ENCODE assay signal across 16 cellular contexts in the genomic region with DNA sequence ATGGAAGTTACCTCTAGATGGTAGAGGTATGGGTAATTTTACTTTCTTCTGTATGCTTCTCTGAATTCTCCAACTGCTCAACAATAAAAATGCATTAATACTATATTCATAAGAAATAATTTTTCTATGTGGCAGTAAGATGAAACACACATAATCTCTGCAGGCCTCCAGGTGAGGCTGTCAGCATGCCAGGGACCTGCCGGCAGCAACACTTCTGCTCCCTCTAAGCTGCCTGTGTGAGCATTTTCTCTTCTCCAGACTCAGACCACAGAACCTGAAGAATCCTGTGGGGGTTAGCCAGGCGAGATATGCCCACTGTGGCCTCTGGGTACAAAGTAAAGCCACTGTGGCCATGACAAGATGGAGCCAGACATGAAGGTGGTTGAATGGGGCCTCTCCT.
DNase-seq lines count a peak whose midpoint lies in the region; ATAC-seq and TF ChIP-seq lines count a peak whose summit lies in the region.
"Had no signal": no experiment of that assay in that cellular context is flagged by ENCODE, and none has a peak within 500 bp of the region (broad histone marks: within the 10 kb centered on the region; RNA-seq: fewer than 3 reads in every experiment).

No MANE protein-coding gene starts in this region.

- H3K4me1 ChIP-seq in BLaER1: peaks cover 100% of the 10 kb centered on the region
- H3K4me1 ChIP-seq in trophoblast cell (ENCODE audit: control insufficient read depth in 1 of 2, insufficient read depth in 2 of 2, low read length in 2 of 2): no peaks in the 10 kb centered on the region
- H3K4me1 ChIP-seq: Caco-2 had no signal

- H4K91ac ChIP-seq in trophoblast cell (ENCODE audit: low read depth, low read length): no peak overlapping the region

- H3K9me3 Mint-ChIP-seq in activated B cell treated with CpG ODN at 0.5 μM for 24 hours (peaks cover 5% of the 10 kb centered on the region), progenitor cell of endocrine pancreas (ENCODE audit: low read depth) (no peaks in the 10 kb centered on the region)
- H3K9me3 Mint-ChIP-seq: CD4-positive, alpha-beta T cell had no signal

- POLR2A ChIA-PET in activated B cell treated with CpG ODN at 0.5 μM for 24 hours (lab: Charles Lee): interaction anchor here (1.0 kb wide), 1 partner anchor 8 kb away, joined by 3 read pairs; no protein-coding TSS in a partner anchor

- ATAC-seq in activated B cell treated with CpG ODN at 0.5 μM for 24 hours (ENCODE audit: low read depth) (no peak), HG02678 (IDR thresholded peaks at IDR 0.05; ENCODE audit: unreplicated experiment) (no peak)
- ATAC-seq: HCT116 had no signal

- H3K27me3 Mint-ChIP-seq in activated B cell treated with CpG ODN at 0.5 μM for 24 hours (no peaks in the 10 kb centered on the region), progenitor cell of endocrine pancreas (peaks cover 21% of the 10 kb centered on the region)
- H3K27me3 Mint-ChIP-seq: CD4-positive, alpha-beta T cell had no signal

- H3K4me1 Mint-ChIP-seq in activated B cell treated with CpG ODN at 0.5 μM for 24 hours: peaks cover 49% of the 10 kb centered on the region
- no peaks in the 10 kb centered on the region for H3K4me1 Mint-ChIP-seq in progenitor cell of endocrine pancreas (ENCODE audit: low read depth)

- H3K36me3 Mint-ChIP-seq in activated B cell treated with CpG ODN at 0.5 μM for 24 hours (ENCODE audit: low read depth) (peaks cover 73% of the 10 kb centered on the region), progenitor cell of endocrine pancreas (ENCODE audit: insufficient read depth) (no peaks in the 10 kb centered on the region)

- no peak overlapping the region for H2AFZ ChIP-seq in trophoblast cell (ENCODE audit: insufficient read depth, low read length, poor library complexity)

- no peaks in the 10 kb centered on the region for H3K79me1 ChIP-seq in trophoblast cell (ENCODE audit: low read length)

- H3K14ac ChIP-seq in trophoblast cell (ENCODE audit: low read length): no peak overlapping the region

- TF ChIP-seq POLR2A in lower leg skin (IDR thresholded peaks at IDR 0.05): no peak

- H3K4me3 ChIP-seq in BLaER1: no peak overlapping the region
- H3K4me3 ChIP-seq in trophoblast cell (ENCODE audit: low read depth, low read length): no peak overlapping the region
- H3K4me3 ChIP-seq in lower leg skin (ENCODE audit: low read depth, poor library complexity, severe bottlenecking): no peak overlapping the region

- intact Hi-C loops in activated B cell treated with CpG ODN at 0.5 μM for 24 hours (cut with micrococcal nuclease): no loop called here
- intact Hi-C loops in lower leg skin (cut with DNase I; ENCODE audit: low total_unique reads): no loop called here

- no peak overlapping the region for H4K8ac ChIP-seq in trophoblast cell (ENCODE audit: low read depth, low read length)

- H3K27ac Mint-ChIP-seq in activated B cell treated with CpG ODN at 0.5 μM for 24 hours: peak overlapping the region; percentile 56
- no peak overlapping the region for H3K27ac Mint-ChIP-seq in progenitor cell of endocrine pancreas
- H3K27ac Mint-ChIP-seq: CD4-positive, alpha-beta T cell; HFFc6 had no signal

- peaks cover 96% of the 10 kb centered on the region for H4K20me1 ChIP-seq in BLaER1

- H3K9ac ChIP-seq in BLaER1 (no peak overlapping the region), trophoblast cell (ENCODE audit: low read length) (peak overlapping the region; percentile 12)

- no CpG with 5 or more reads among the region's 2 CpGs for WGBS in trophoblast cell (ENCODE audit: extremely low coverage, insufficient coverage, insufficient read length)
- WGBS in lower leg skin, 2 donors: 69 to 76% methylated on average over 2 of the region's 2 CpGs

- peaks cover 95% of the 10 kb centered on the region for H3K36me3 ChIP-seq in BLaER1
- H3K36me3 ChIP-seq in trophoblast cell (ENCODE audit: control insufficient read depth in 1 of 2, insufficient read depth in 2 of 2, low read length in 2 of 2): no peaks in the 10 kb centered on the region

- no peaks in the 10 kb centered on the region for H3K79me2 ChIP-seq in trophoblast cell (ENCODE audit: control insufficient read depth, insufficient read depth, low read length, poor library complexity)

- no peak overlapping the region for H2AK5ac ChIP-seq in trophoblast cell (ENCODE audit: low read length)

- no peak overlapping the region for H4K12ac ChIP-seq in trophoblast cell (ENCODE audit: low read depth, low read length)

- no peak overlapping the region for H3K18ac ChIP-seq in trophoblast cell (ENCODE audit: low read length)

- H2BK12ac ChIP-seq in trophoblast cell (ENCODE audit: low read length): no peak overlapping the region

- no peaks in the 10 kb centered on the region for H3K9me3 ChIP-seq in BLaER1
- no peaks in the 10 kb centered on the region for H3K9me3 ChIP-seq in trophoblast cell (ENCODE audit: insufficient read depth, low read depth, low read length)
- H3K9me3 ChIP-seq: Caco-2 had no signal

- H3K27ac ChIP-seq in BLaER1 (0 out of 2 replicates have a peak overlapping the region, but pooled peaks have one; percentile 6), trophoblast cell (ENCODE audit: low read depth, low read length) (no peak overlapping the region)
- H3K27ac ChIP-seq: C4-2B had no signal

- CTCF ChIA-PET in activated B cell treated with CpG ODN at 0.5 μM for 24 hours (lab: Charles Lee): no interaction called here

- no peak for DNase-seq in activated B cell treated with CpG ODN at 0.5 μM for 24 hours
- DNase-seq in trophoblast cell: no peak
- DNase-seq in progenitor cell of endocrine pancreas (ENCODE audit: low spot score, unreplicated experiment): no peak
- DNase-seq in lower leg skin (ENCODE audit: low spot score in 2 of 2): no peak
- DNase-seq in NCI-H748 treated with DMSO at 0.1 percent for 48 hours (lab: John Stamatoyannopoulos, UW): no peak
- DNase-seq: 8988T; Caco-2; CD4-positive, alpha-beta T cell; GDM1; GOT3; H7; HFFc6 had no signal

- TF ChIP-seq CTCF in activated B cell treated with CpG ODN at 0.5 μM for 24 hours (IDR thresholded peaks at IDR 0.05): no peak
- no peak for TF ChIP-seq CTCF in progenitor cell of endocrine pancreas (IDR thresholded peaks at IDR 0.05; ENCODE audit: unreplicated experiment)
- no peak for TF ChIP-seq CTCF in lower leg skin (IDR thresholded peaks at IDR 0.05)

- no peak overlapping the region for H3K23ac ChIP-seq in trophoblast cell (ENCODE audit: low read length)

- no peak overlapping the region for H3K4ac ChIP-seq in trophoblast cell (ENCODE audit: low read depth, low read length)

- no peak overlapping the region for H2BK5ac ChIP-seq in trophoblast cell (ENCODE audit: low read depth, low read length, poor library complexity)

- H3K4me3 Mint-ChIP-seq in activated B cell treated with CpG ODN at 0.5 μM for 24 hours: no peak overlapping the region
- no peak overlapping the region for H3K4me3 Mint-ChIP-seq in progenitor cell of endocrine pancreas (ENCODE audit: low read depth)
- H3K4me3 Mint-ChIP-seq: CD4-positive, alpha-beta T cell; HFFc6 had no signal

- H3K27me3 ChIP-seq in BLaER1: no peaks in the 10 kb centered on the region
- H3K27me3 ChIP-seq in trophoblast cell (ENCODE audit: insufficient read depth, low read length): no peaks in the 10 kb centered on the region

- peak overlapping the region; percentile 41 for H3K4me2 ChIP-seq in BLaER1
- no peak overlapping the region for H3K4me2 ChIP-seq in trophoblast cell (ENCODE audit: low read length)

- no peak overlapping the region for H2BK120ac ChIP-seq in trophoblast cell (ENCODE audit: insufficient read depth, low read length, poor library complexity)
